Comparison of ENCODE assay signal across 22 cellular contexts in genomic region chr3:76943058-76943457, GRCh38.
DNase-seq lines count a peak whose midpoint lies in the region; ATAC-seq and TF ChIP-seq lines count a peak whose summit lies in the region.
"Had no signal": no experiment of that assay in that cellular context is flagged by ENCODE, and none has a peak within 500 bp of the region (broad histone marks: within the 10 kb centered on the region; RNA-seq: fewer than 3 reads in every experiment).

No MANE protein-coding gene starts in this region.

- no TSS peak for BruUV-seq in Calu3 (replicated peaks; lab: Mats Ljungman, UMichigan)

- no peak overlapping the region for H3K4me3 Mint-ChIP-seq in Calu3 (ENCODE audit: low read depth, unreplicated experiment)
- H3K4me3 Mint-ChIP-seq in activated naive CD4-positive, alpha-beta T cell treated with anti-CD3 and anti-CD28 coated beads, Interleukin-2, amount 10 ng/mL, durations not matched to agents 7 days and 5 days, result no peak overlapping the region
- H3K4me3 Mint-ChIP-seq: activated CD8-positive, alpha-beta T cell treated with anti-CD3 and anti-CD28 coated beads for 36 hours; activated naive CD8-positive, alpha-beta T cell treated with anti-CD3 and anti-CD28 coated beads for 36 hours; CD8-positive, alpha-beta memory T cell; neural progenitor cell had no signal

- H3K27ac ChIP-seq in OCI-LY3 (ENCODE audit: low read length) (no peak overlapping the region), mesendoderm (ENCODE audit: low read depth, low read length) (no peak overlapping the region)
- H3K27ac ChIP-seq: A549, foreskin keratinocyte, lower lobe of right lung, neural progenitor cell, prostate gland, SJSA1 had no signal

- intact Hi-C loops in Calu3 (cut with micrococcal nuclease; ENCODE audit: unreplicated experiment), result no loop called here

- DNase-seq in Calu3, result peak; percentile 43
- DNase-seq in glomerular visceral epithelial cell (ENCODE audit: extremely low spot score), result peak; percentile 20
- DNase-seq in mesendoderm, result peak; percentile 86
- no peak for DNase-seq in GM03348 (ENCODE audit: low spot score)
- DNase-seq in T-helper 2 cell, result no peak
- DNase-seq in activated naive CD4-positive, alpha-beta T cell treated with anti-CD3 and anti-CD28 coated beads, Interleukin-2, amount 10 ng/mL, durations not matched to agents 7 days and 5 days, result no peak
- DNase-seq: activated CD4-positive, alpha-beta T cell treated with anti-CD3 and anti-CD28 coated beads for 1 hour; activated CD8-positive, alpha-beta T cell treated with anti-CD3 and anti-CD28 coated beads for 36 hours; activated naive CD8-positive, alpha-beta T cell treated with anti-CD3 and anti-CD28 coated beads for 36 hours; CD8-positive, alpha-beta memory T cell; effector CD8-positive, alpha-beta T cell; foreskin keratinocyte; lower lobe of right lung; NCI-H187; NCI-H526; trophoblast cell had no signal

- H3K4me1 Mint-ChIP-seq in Calu3 (ENCODE audit: low read depth, unreplicated experiment), result peaks cover 11% of the 10 kb centered on the region
- no peaks in the 10 kb centered on the region for H3K4me1 Mint-ChIP-seq in activated naive CD4-positive, alpha-beta T cell treated with anti-CD3 and anti-CD28 coated beads, Interleukin-2, amount 10 ng/mL, durations not matched to agents 7 days and 5 days
- H3K4me1 Mint-ChIP-seq: activated naive CD8-positive, alpha-beta T cell treated with anti-CD3 and anti-CD28 coated beads for 36 hours; CD8-positive, alpha-beta memory T cell; neural progenitor cell had no signal

- no peaks in the 10 kb centered on the region for H3K9me3 ChIP-seq in OCI-LY3 (ENCODE audit: insufficient read depth, low read length)
- H3K9me3 ChIP-seq: A549, lower lobe of right lung, prostate gland, SJSA1 had no signal

- no peak overlapping the region for H3K18ac ChIP-seq in mesendoderm (ENCODE audit: low read length)

- no peak overlapping the region for H3K4ac ChIP-seq in mesendoderm (ENCODE audit: low read depth, low read length)

- no peak overlapping the region for H3K27ac Mint-ChIP-seq in Calu3 (ENCODE audit: unreplicated experiment)
- no peak overlapping the region for H3K27ac Mint-ChIP-seq in activated naive CD4-positive, alpha-beta T cell treated with anti-CD3 and anti-CD28 coated beads, Interleukin-2, amount 10 ng/mL, durations not matched to agents 7 days and 5 days
- H3K27ac Mint-ChIP-seq: activated CD8-positive, alpha-beta T cell treated with anti-CD3 and anti-CD28 coated beads for 36 hours; activated naive CD8-positive, alpha-beta T cell treated with anti-CD3 and anti-CD28 coated beads for 36 hours; CD8-positive, alpha-beta memory T cell; neural progenitor cell had no signal

- no peak for TF ChIP-seq CTCF in Calu3 (IDR thresholded peaks at IDR 0.05; ENCODE audit: unreplicated experiment)
- TF ChIP-seq CTCF in OCI-LY3 (IDR thresholded peaks at IDR 0.05; ENCODE audit: low read depth, low read length), result no peak

- H3K23ac ChIP-seq in mesendoderm (ENCODE audit: low read length), result no peak overlapping the region

- H2AK5ac ChIP-seq in mesendoderm (ENCODE audit: low read length), result no peak overlapping the region

- CTCF ChIA-PET in Calu3 (lab: Charles Lee), result no interaction called here
- CTCF ChIA-PET in activated naive CD4-positive, alpha-beta T cell treated with anti-CD3 and anti-CD28 coated beads, Interleukin-2, amount 10 ng/mL, durations not matched to agents 7 days and 5 days (lab: Charles Lee), result no interaction called here

- peaks cover 3% of the 10 kb centered on the region for H3K9me3 Mint-ChIP-seq in Calu3 (ENCODE audit: low read depth, unreplicated experiment)
- H3K9me3 Mint-ChIP-seq in activated naive CD4-positive, alpha-beta T cell treated with anti-CD3 and anti-CD28 coated beads, Interleukin-2, amount 10 ng/mL, durations not matched to agents 7 days and 5 days, result peaks cover 16% of the 10 kb centered on the region
- H3K9me3 Mint-ChIP-seq: neural progenitor cell had no signal

- H3K79me2 ChIP-seq in OCI-LY3 (ENCODE audit: low read length) (no peaks in the 10 kb centered on the region), mesendoderm (ENCODE audit: control insufficient read depth, insufficient read depth, low read length) (no peaks in the 10 kb centered on the region)

- H4K8ac ChIP-seq in mesendoderm (ENCODE audit: low read depth, low read length), result no peak overlapping the region

- no peak overlapping the region for H4K5ac ChIP-seq in mesendoderm (ENCODE audit: low read length)

- no peak overlapping the region for H2BK120ac ChIP-seq in mesendoderm (ENCODE audit: low read depth, low read length)

- WGBS in mesendoderm (ENCODE audit: extremely low coverage, insufficient coverage, low lambda C conversion rate), result no CpG with 5 or more reads among the region's 3 CpGs

- H3K36me3 Mint-ChIP-seq in Calu3 (ENCODE audit: insufficient read depth, unreplicated experiment), result no peaks in the 10 kb centered on the region
- H3K36me3 Mint-ChIP-seq in activated naive CD4-positive, alpha-beta T cell treated with anti-CD3 and anti-CD28 coated beads, Interleukin-2, amount 10 ng/mL, durations not matched to agents 7 days and 5 days, result no peaks in the 10 kb centered on the region
- H3K36me3 Mint-ChIP-seq: CD8-positive, alpha-beta memory T cell; neural progenitor cell had no signal

- H3K56ac ChIP-seq in mesendoderm (ENCODE audit: low read length), result no peak overlapping the region

- H2AFZ ChIP-seq in OCI-LY3 (ENCODE audit: low read depth, low read length), result no peak overlapping the region
- H2AFZ ChIP-seq: neural progenitor cell had no signal

- no peaks in the 10 kb centered on the region for H3K79me1 ChIP-seq in mesendoderm (ENCODE audit: low read length)

- H3K4me2 ChIP-seq in OCI-LY3 (ENCODE audit: low read length) (peak overlapping the region; percentile 11; the same call in 1 of the 2 replicates), mesendoderm (ENCODE audit: low read length) (no peak overlapping the region)
- H3K4me2 ChIP-seq: A549, neural progenitor cell had no signal

- H2BK15ac ChIP-seq in mesendoderm (replicated peaks; ENCODE audit: low read depth), result no peak overlapping the region

- H3K27me3 Mint-ChIP-seq in Calu3 (ENCODE audit: unreplicated experiment), result no peaks in the 10 kb centered on the region
- H3K27me3 Mint-ChIP-seq in activated naive CD4-positive, alpha-beta T cell treated with anti-CD3 and anti-CD28 coated beads, Interleukin-2, amount 10 ng/mL, durations not matched to agents 7 days and 5 days, result no peaks in the 10 kb centered on the region
- H3K27me3 Mint-ChIP-seq: activated CD8-positive, alpha-beta T cell treated with anti-CD3 and anti-CD28 coated beads for 36 hours; activated naive CD8-positive, alpha-beta T cell treated with anti-CD3 and anti-CD28 coated beads for 36 hours; CD8-positive, alpha-beta memory T cell had no signal

- H2BK5ac ChIP-seq in mesendoderm (ENCODE audit: low read length), result no peak overlapping the region

- peaks cover 22% of the 10 kb centered on the region for H3K4me1 ChIP-seq in OCI-LY3 (ENCODE audit: low read length)
- H3K4me1 ChIP-seq in mesendoderm (ENCODE audit: control insufficient read depth, low read depth, low read length), result no peaks in the 10 kb centered on the region
- H3K4me1 ChIP-seq: A549, foreskin keratinocyte, lower lobe of right lung, neural progenitor cell, prostate gland, SJSA1 had no signal

- H3K36me3 ChIP-seq in OCI-LY3 (replicated peaks; ENCODE audit: low read depth, low read length) (no peaks in the 10 kb centered on the region), mesendoderm (ENCODE audit: control insufficient read depth, insufficient read depth, low read length) (no peaks in the 10 kb centered on the region)
- H3K36me3 ChIP-seq: lower lobe of right lung, neural progenitor cell, prostate gland, SJSA1 had no signal

- H3K9ac ChIP-seq in OCI-LY3 (ENCODE audit: low read length) (no peak overlapping the region), mesendoderm (ENCODE audit: low read length) (no peak overlapping the region)
- H3K9ac ChIP-seq: neural progenitor cell had no signal

- H4K20me1 ChIP-seq in OCI-LY3 (ENCODE audit: insufficient read depth, low read length), result no peaks in the 10 kb centered on the region

- ATAC-seq in GM18868 (IDR thresholded peaks at IDR 0.05; ENCODE audit: unreplicated experiment), result no peak
- ATAC-seq: A549; activated CD8-positive, alpha-beta T cell treated with anti-CD3 and anti-CD28 coated beads for 36 hours; foreskin keratinocyte; lower lobe of right lung had no signal

- no peak overlapping the region for H3K4me3 ChIP-seq in OCI-LY3 (ENCODE audit: low read length)
- no peak overlapping the region for H3K4me3 ChIP-seq in mesendoderm (ENCODE audit: low read length)
- H3K4me3 ChIP-seq: A549, lower lobe of right lung, neural progenitor cell, prostate gland, SJSA1 had no signal

- H3K27me3 ChIP-seq in OCI-LY3 (ENCODE audit: low read depth, low read length), result no peaks in the 10 kb centered on the region
- no peaks in the 10 kb centered on the region for H3K27me3 ChIP-seq in mesendoderm (ENCODE audit: insufficient read depth, low read length, poor library complexity)
- H3K27me3 ChIP-seq: foreskin keratinocyte, neural progenitor cell, SJSA1 had no signal

Comparison
In these comparisons a context has a peak if more than half of its experiments do, and no peak if none do; other contexts are left out.
1. DNase-seq: peak in Calu3 (single experiment), glomerular visceral epithelial cell (single experiment) and mesendoderm (single experiment); none in GM03348 (single experiment), T-helper 2 cell (0 of 5) and activated naive CD4-positive, alpha-beta T cell treated with anti-CD3 and anti-CD28 coated beads, Interleukin-2, amount 10 ng/mL, durations not matched to agents 7 days and 5 days (single experiment).